Comparison of ENCODE assay signal across 20 cellular contexts in genomic region chr17:14594690-14595089, GRCh38.
DNase-seq lines count a peak whose midpoint lies in the region; ATAC-seq, FAIRE-seq and TF ChIP-seq lines count a peak whose summit lies in the region.
"Had no signal": no experiment of that assay in that cellular context is flagged by ENCODE, and none has a peak within 500 bp of the region (broad histone marks: within the 10 kb centered on the region; RNA-seq: fewer than 3 reads in every experiment).

No MANE protein-coding gene starts in this region.

- H3K79me1 ChIP-seq in neuronal stem cell (ENCODE audit: low read depth, low read length), result no peaks in the 10 kb centered on the region

- no peak overlapping the region for H4K8ac ChIP-seq in neuronal stem cell (ENCODE audit: low read depth, low read length)

- H3K36me3 ChIP-seq in bronchial epithelial cell (ENCODE audit: control insufficient read depth, insufficient read depth, low read length) (no peaks in the 10 kb centered on the region), neuronal stem cell (replicated peaks in 1 of 2; ENCODE audit: control insufficient read depth in 2 of 2, insufficient read depth in 2 of 2, low read length in 2 of 2) (no peaks in the 10 kb centered on the region)
- H3K36me3 ChIP-seq: BE2C had no signal

- H2AK5ac ChIP-seq in neuronal stem cell (ENCODE audit: low read depth, low read length), result no peak overlapping the region

- H3K4ac ChIP-seq in neuronal stem cell (ENCODE audit: low read length), result no peak overlapping the region

- peaks cover 63% of the 10 kb centered on the region for H3K27me3 Mint-ChIP-seq in progenitor cell of endocrine pancreas

- peak overlapping the region; percentile 51 for H3K14ac ChIP-seq in neuronal stem cell (ENCODE audit: low read length)

- ATAC-seq in foreskin keratinocyte, result peak; percentile 69
- ATAC-seq: HepG2 had no signal

- no peak overlapping the region for H2BK12ac ChIP-seq in neuronal stem cell (ENCODE audit: low read length)

- no peak overlapping the region for H2BK120ac ChIP-seq in neuronal stem cell (ENCODE audit: low read depth, low read length)

- no peaks in the 10 kb centered on the region for H3K4me1 ChIP-seq in foreskin keratinocyte
- H3K4me1 ChIP-seq in neuronal stem cell (ENCODE audit: control insufficient read depth in 2 of 2, insufficient read depth in 1 of 2, low read depth in 1 of 2, low read length in 2 of 2), result peaks cover 0 to 5% of the 10 kb centered on the region in 2 donors
- H3K4me1 ChIP-seq: BE2C had no signal

- no peak overlapping the region for H4K91ac ChIP-seq in neuronal stem cell (ENCODE audit: low read depth, low read length, poor library complexity)

- no peaks in the 10 kb centered on the region for H3K36me3 Mint-ChIP-seq in progenitor cell of endocrine pancreas (ENCODE audit: insufficient read depth)
- H3K36me3 Mint-ChIP-seq: CD4-positive, CD25-positive, alpha-beta regulatory T cell had no signal

- DNase-seq in bronchial epithelial cell (ENCODE audit: low read depth), result peak; percentile 37
- peak in 1 of 2 donors; percentile 28 for DNase-seq in foreskin keratinocyte
- DNase-seq in neuronal stem cell (ENCODE audit: low spot score), result no peak
- DNase-seq in activated CD4-positive, CD25-positive, alpha-beta regulatory T cell (lab: John Stamatoyannopoulos, UW), result no peak
- no peak for DNase-seq in DMS53 (lab: John Stamatoyannopoulos, UW)
- no peak for DNase-seq in progenitor cell of endocrine pancreas (ENCODE audit: low spot score, unreplicated experiment)
- DNase-seq: ACHN; BE2C; C1 segment of cervical spinal cord; CD4-positive, CD25-positive, alpha-beta regulatory T cell; CD8-positive, alpha-beta memory T cell; COR-L47; DMS 273 treated with DMSO at 0.1 percent for 48 hours; H9 had no signal

- H3K27ac ChIP-seq in foreskin keratinocyte (no peak overlapping the region), neuronal stem cell (replicated peaks; ENCODE audit: low read length) (no peak overlapping the region)

- no peak overlapping the region for H3K9ac ChIP-seq in neuronal stem cell (ENCODE audit: low read depth, low read length, poor library complexity)

- no peak overlapping the region for H3K18ac ChIP-seq in neuronal stem cell (ENCODE audit: low read length)

- H3K27ac Mint-ChIP-seq in progenitor cell of endocrine pancreas, result no peak overlapping the region
- H3K27ac Mint-ChIP-seq: CD4-positive, CD25-positive, alpha-beta regulatory T cell; CD8-positive, alpha-beta memory T cell; H9 had no signal

- no peaks in the 10 kb centered on the region for H3K9me3 ChIP-seq in neuronal stem cell (replicated peaks in 1 of 2; ENCODE audit: control insufficient read depth in 2 of 2, insufficient read depth in 1 of 2, low read depth in 1 of 2, low read length in 2 of 2)
- H3K9me3 ChIP-seq: BE2C had no signal

- no peak overlapping the region for H2AFZ ChIP-seq in neuronal stem cell (ENCODE audit: low read length)

- H3K23ac ChIP-seq in neuronal stem cell (ENCODE audit: low read depth, low read length, poor library complexity), result no peak overlapping the region

- no peak overlapping the region for H3K4me3 Mint-ChIP-seq in progenitor cell of endocrine pancreas (ENCODE audit: low read depth)
- H3K4me3 Mint-ChIP-seq: CD4-positive, CD25-positive, alpha-beta regulatory T cell; H9 had no signal

- TF ChIP-seq CTCF in bronchial epithelial cell (IDR thresholded peaks at IDR 0.05; ENCODE audit: insufficient read depth, low read length, severe bottlenecking), result no peak
- TF ChIP-seq CTCF in foreskin keratinocyte (conservative IDR thresholded peaks at IDR 0.05), result no peak
- no peak for TF ChIP-seq CTCF in progenitor cell of endocrine pancreas (IDR thresholded peaks at IDR 0.05; ENCODE audit: unreplicated experiment)

- H2BK5ac ChIP-seq in neuronal stem cell (ENCODE audit: low read length), result no peak overlapping the region

- H3K4me1 Mint-ChIP-seq in progenitor cell of endocrine pancreas (ENCODE audit: low read depth), result no peaks in the 10 kb centered on the region

- no CpG with 5 or more reads among the region's 5 CpGs for WGBS in neuronal stem cell (ENCODE audit: extremely low coverage in 2 of 2, insufficient read length in 2 of 2, insufficient replicate concordance in 1 of 2), 2 donors

- H3K4me2 ChIP-seq in neuronal stem cell (ENCODE audit: insufficient read depth, low read length, poor library complexity, severe bottlenecking), result no peak overlapping the region

- H3K9me3 Mint-ChIP-seq in progenitor cell of endocrine pancreas (ENCODE audit: low read depth), result no peaks in the 10 kb centered on the region

- H3K4me3 ChIP-seq in bronchial epithelial cell (ENCODE audit: low read depth, low read length) (no peak overlapping the region), neuronal stem cell (ENCODE audit: low read length in 2 of 2) (no peak overlapping the region)

- FAIRE-seq in bronchial epithelial cell (lab: Jason Lieb, UNC), result no peak
- FAIRE-seq: A204.1, G401.6, GM12891, GM19239, H1, HepG2 had no signal

- H3K27me3 ChIP-seq in bronchial epithelial cell (ENCODE audit: control insufficient read depth, insufficient read depth, low read length) (no peaks in the 10 kb centered on the region), foreskin keratinocyte (peaks cover 8% of the 10 kb centered on the region), neuronal stem cell (ENCODE audit: control insufficient read depth in 3 of 3, insufficient read depth in 3 of 3, low read depth in 1 of 3, low read length in 3 of 3) (no peaks in the 10 kb centered on the region)
- H3K27me3 ChIP-seq: BE2C had no signal

- H2BK15ac ChIP-seq in neuronal stem cell (ENCODE audit: low read length), result no peak overlapping the region
